ENCODE assay signal across 9 cellular contexts in the genomic region with DNA sequence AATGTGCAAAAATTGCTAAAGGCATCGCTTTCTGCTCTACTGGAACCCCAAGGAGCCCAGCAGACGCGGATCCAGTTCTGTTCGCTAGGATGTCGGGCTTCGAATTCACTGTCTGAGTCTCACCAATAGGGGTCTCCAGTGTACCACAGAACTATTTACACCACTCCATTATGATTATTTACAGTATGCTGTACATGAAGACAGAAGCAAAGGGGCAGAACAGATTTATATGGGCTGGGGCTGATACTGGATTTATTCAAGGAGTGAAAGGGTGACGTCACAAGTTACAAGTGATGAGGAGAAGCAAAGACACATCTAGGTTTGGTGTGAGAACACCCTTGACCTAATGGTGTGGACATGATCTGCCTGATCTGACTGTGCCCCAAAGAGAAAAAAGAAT.
DNase-seq lines count a peak whose midpoint lies in the region; ATAC-seq and TF ChIP-seq lines count a peak whose summit lies in the region.
"Had no signal": no experiment of that assay in that cellular context is flagged by ENCODE, and none has a peak within 500 bp of the region (broad histone marks: within the 10 kb centered on the region; RNA-seq: fewer than 3 reads in every experiment).

No MANE protein-coding gene starts in this region.

- no peak overlapping the region for H3K27ac Mint-ChIP-seq in activated CD4-positive, alpha-beta T cell treated with anti-CD3 and anti-CD28 coated beads, Interleukin-2, amount 10 ng/mL, durations not matched to agents 24 days and 14 days
- H3K27ac Mint-ChIP-seq in neural progenitor cell: no peak overlapping the region
- H3K27ac Mint-ChIP-seq: activated naive CD4-positive, alpha-beta T cell treated with anti-CD3 and anti-CD28 coated beads, Interleukin-2, amount 50 U/mL, for 24 hours had no signal

- H3K4me2 ChIP-seq in neural progenitor cell: no peak overlapping the region

- H3K27ac ChIP-seq in neural progenitor cell: no peak overlapping the region

- no peaks in the 10 kb centered on the region for H3K9me3 Mint-ChIP-seq in activated CD4-positive, alpha-beta T cell treated with anti-CD3 and anti-CD28 coated beads, Interleukin-2, amount 10 ng/mL, durations not matched to agents 24 days and 14 days
- H3K9me3 Mint-ChIP-seq in neural progenitor cell: no peaks in the 10 kb centered on the region
- H3K9me3 Mint-ChIP-seq: activated naive CD4-positive, alpha-beta T cell treated with anti-CD3 and anti-CD28 coated beads, Interleukin-2, amount 50 U/mL, for 24 hours had no signal

- peak; percentile 75 for ATAC-seq in HG02623 (IDR thresholded peaks at IDR 0.05; ENCODE audit: unreplicated experiment)

- no peaks in the 10 kb centered on the region for H4K20me1 ChIP-seq in neural progenitor cell (ENCODE audit: low read depth)

- no peaks in the 10 kb centered on the region for H3F3A ChIP-seq in neural progenitor cell (ENCODE audit: low read depth)

- H3K27me3 ChIP-seq in neural progenitor cell: peaks cover 65% of the 10 kb centered on the region

- H2AFZ ChIP-seq in neural progenitor cell (replicated peaks): no peak overlapping the region

- H3K4me1 ChIP-seq in neural progenitor cell: no peaks in the 10 kb centered on the region

- H3K4me1 Mint-ChIP-seq in activated CD4-positive, alpha-beta T cell treated with anti-CD3 and anti-CD28 coated beads, Interleukin-2, amount 10 ng/mL, durations not matched to agents 24 days and 14 days: no peaks in the 10 kb centered on the region
- H3K4me1 Mint-ChIP-seq in neural progenitor cell: peaks cover 11% of the 10 kb centered on the region
- H3K4me1 Mint-ChIP-seq: activated naive CD4-positive, alpha-beta T cell treated with anti-CD3 and anti-CD28 coated beads, Interleukin-2, amount 50 U/mL, for 24 hours had no signal

- no peaks in the 10 kb centered on the region for H3K79me2 ChIP-seq in neural progenitor cell (ENCODE audit: low read depth)

- TF ChIP-seq CTCF in fibroblast of mammary gland (conservative IDR thresholded peaks at IDR 0.05; ENCODE audit: control insufficient read depth, insufficient read depth, low read depth, low read length) (peak; percentile 83), neural progenitor cell (IDR thresholded peaks at IDR 0.05) (peak; percentile 95)

- no peak overlapping the region for H3K4me3 Mint-ChIP-seq in activated CD4-positive, alpha-beta T cell treated with anti-CD3 and anti-CD28 coated beads, Interleukin-2, amount 10 ng/mL, durations not matched to agents 24 days and 14 days
- no peak overlapping the region for H3K4me3 Mint-ChIP-seq in neural progenitor cell
- H3K4me3 Mint-ChIP-seq: activated naive CD4-positive, alpha-beta T cell treated with anti-CD3 and anti-CD28 coated beads, Interleukin-2, amount 50 U/mL, for 24 hours had no signal

- no peaks in the 10 kb centered on the region for H3K9me3 ChIP-seq in neural progenitor cell (ENCODE audit: low read depth)

- H3K36me3 Mint-ChIP-seq in activated CD4-positive, alpha-beta T cell treated with anti-CD3 and anti-CD28 coated beads, Interleukin-2, amount 10 ng/mL, durations not matched to agents 24 days and 14 days (ENCODE audit: low read depth): no peaks in the 10 kb centered on the region
- no peaks in the 10 kb centered on the region for H3K36me3 Mint-ChIP-seq in neural progenitor cell
- H3K36me3 Mint-ChIP-seq: activated naive CD4-positive, alpha-beta T cell treated with anti-CD3 and anti-CD28 coated beads, Interleukin-2, amount 50 U/mL, for 24 hours had no signal

- H3K4me3 ChIP-seq in fibroblast of mammary gland (ENCODE audit: control insufficient read depth, low read depth, low read length) (no peak overlapping the region), neural progenitor cell (no peak overlapping the region)

- peaks cover 31% of the 10 kb centered on the region for H3K27me3 Mint-ChIP-seq in activated CD4-positive, alpha-beta T cell treated with anti-CD3 and anti-CD28 coated beads, Interleukin-2, amount 10 ng/mL, durations not matched to agents 24 days and 14 days
- H3K27me3 Mint-ChIP-seq in neural progenitor cell (ENCODE audit: insufficient read depth, low read depth): peaks cover 5% of the 10 kb centered on the region

- intact Hi-C loops in activated CD4-positive, alpha-beta T cell treated with anti-CD3 and anti-CD28 coated beads, Interleukin-2, amount 10 ng/mL, durations not matched to agents 24 days and 14 days (cut with micrococcal nuclease): loop anchor here (5.0 to 10.0 kb wide), 2 partner anchors 698 to 730 kb away; a partner anchor contains a TSS

- no peaks in the 10 kb centered on the region for H3K36me3 ChIP-seq in neural progenitor cell

- DNase-seq in activated CD4-positive, alpha-beta T cell treated with anti-CD3 and anti-CD28 coated beads, Interleukin-2, amount 10 ng/mL, durations not matched to agents 24 days and 14 days: peak; percentile 73
- no peak for DNase-seq in activated CD4-positive, alpha-beta T cell treated with anti-CD3 and anti-CD28 coated beads for 1 hour
- DNase-seq in NCI-H1436 treated with DMSO at 0.1 percent for 48 hours (lab: John Stamatoyannopoulos, UW) (peak; percentile 49), SW480 (ENCODE audit: low spot score) (peak; percentile 62), fibroblast of mammary gland (ENCODE audit: low read depth) (peak; percentile 53), neural progenitor cell (ENCODE audit: low spot score) (peak; percentile 75), NK-92 (lab: John Stamatoyannopoulos, UW; ENCODE audit: unreplicated experiment) (no peak)

- no peak overlapping the region for H3K9ac ChIP-seq in neural progenitor cell

Comparison
In these comparisons a context has a peak if more than half of its experiments do, and no peak if none do; other contexts are left out.
1. DNase-seq: peak in activated CD4-positive, alpha-beta T cell treated with anti-CD3 and anti-CD28 coated beads, Interleukin-2, amount 10 ng/mL, durations not matched to agents 24 days and 14 days (single experiment), NCI-H1436 treated with DMSO at 0.1 percent for 48 hours (single experiment), SW480 (single experiment), fibroblast of mammary gland (single experiment) and neural progenitor cell (single experiment); none in activated CD4-positive, alpha-beta T cell treated with anti-CD3 and anti-CD28 coated beads for 1 hour (single experiment) and NK-92 (single experiment).